24 cellular contexts compared by ENCODE assay signal in the genomic region with DNA sequence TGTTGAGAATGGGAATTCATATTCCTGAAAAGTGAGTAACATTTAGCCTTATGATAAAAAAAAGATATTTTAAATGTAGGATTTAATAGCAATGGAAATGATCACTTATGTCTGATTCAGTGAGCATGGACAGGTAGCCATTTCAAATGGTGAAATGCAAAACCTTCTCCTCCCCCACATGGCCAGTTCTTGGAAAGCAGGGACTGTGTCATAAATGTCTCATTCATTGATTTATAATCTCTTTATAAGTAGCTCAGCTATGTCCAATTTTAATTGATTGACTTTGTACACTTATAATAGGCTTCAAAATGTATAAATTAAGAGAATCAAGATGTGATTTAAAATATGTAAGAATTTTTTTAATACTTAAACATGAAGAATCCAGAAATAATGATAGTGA.
"Had no signal": no experiment of that assay in that cellular context is flagged by ENCODE, and none has a peak within 500 bp of the region (broad histone marks: within the 10 kb centered on the region; RNA-seq: fewer than 3 reads in every experiment).

No MANE protein-coding gene starts in this region.

- H3K4me3 Mint-ChIP-seq: natural killer cell treated with Interleukin-12 subunit alpha and Interleukin-12 subunit beta and Interleukin-15 and Interleukin-18, amount 100 ng/mL, for 72 hours; neural progenitor cell; type B pancreatic cell had no signal

- H3K27me3 Mint-ChIP-seq: natural killer cell treated with Interleukin-12 subunit alpha and Interleukin-12 subunit beta and Interleukin-15 and Interleukin-18, amount 100 ng/mL, for 72 hours; type B pancreatic cell had no signal

- H3K9me3 ChIP-seq: ovary, right atrium auricular region, sigmoid colon, suprapubic skin, thyroid gland, uterus had no signal

- H3K27me3 ChIP-seq: foreskin keratinocyte, hepatocyte, neural progenitor cell, ovary, right atrium auricular region, sigmoid colon, suprapubic skin, thyroid gland, uterus had no signal

- H3K4me2 ChIP-seq: hepatocyte, neural progenitor cell had no signal

- ATAC-seq: foreskin keratinocyte; left cardiac atrium; left ventricle myocardium superior; natural killer cell treated with Interleukin-12 subunit alpha and Interleukin-12 subunit beta and Interleukin-15 and Interleukin-18, amount 100 ng/mL, for 72 hours had no signal

- H3K9ac ChIP-seq: neural progenitor cell had no signal

- FAIRE-seq: endothelial cell of umbilical vein had no signal

- H3K36me3 ChIP-seq: ovary, uterus had no signal

- H3K4me1 Mint-ChIP-seq: neural progenitor cell had no signal

- H3K27ac ChIP-seq: foreskin keratinocyte, hepatocyte, neural progenitor cell, ovary, right atrium auricular region, sigmoid colon, skin epidermis, suprapubic skin, thyroid gland, uterus had no signal

- DNase-seq: dermis blood vessel endothelial cell; erythroblast; foreskin keratinocyte; kidney; left cardiac atrium; left ventricle myocardium superior; mesenchymal stem cell; midbrain; nucleus accumbens; ovary; sigmoid colon; stimulated activated CD4-positive, alpha-beta T cell treated with anti-CD3 and anti-CD28 coated beads, Interleukin-12 subunit alpha, Interleukin-12 subunit beta, amount 100 ng/mL, for 4 hours; stimulated activated naive CD4-positive, alpha-beta T cell treated with Interleukin-2 at 50 U/mL for 16 hours; thyroid gland; uterus had no signal

- H3K4me1 ChIP-seq: foreskin keratinocyte, neural progenitor cell, right atrium auricular region, sigmoid colon, suprapubic skin, thyroid gland, uterus had no signal

- H3K27ac Mint-ChIP-seq: natural killer cell treated with Interleukin-12 subunit alpha and Interleukin-12 subunit beta and Interleukin-15 and Interleukin-18, amount 100 ng/mL, for 72 hours; neural progenitor cell; type B pancreatic cell had no signal

- H3K9me3 Mint-ChIP-seq: natural killer cell treated with Interleukin-12 subunit alpha and Interleukin-12 subunit beta and Interleukin-15 and Interleukin-18, amount 100 ng/mL, for 72 hours; neural progenitor cell; type B pancreatic cell had no signal

- H2AFZ ChIP-seq: hepatocyte, neural progenitor cell had no signal

- H3K4me3 ChIP-seq: hepatocyte, lung, neural progenitor cell, ovary, right atrium auricular region, sigmoid colon, skin epidermis, suprapubic skin, thyroid gland, uterus had no signal
